In the genomic region with DNA sequence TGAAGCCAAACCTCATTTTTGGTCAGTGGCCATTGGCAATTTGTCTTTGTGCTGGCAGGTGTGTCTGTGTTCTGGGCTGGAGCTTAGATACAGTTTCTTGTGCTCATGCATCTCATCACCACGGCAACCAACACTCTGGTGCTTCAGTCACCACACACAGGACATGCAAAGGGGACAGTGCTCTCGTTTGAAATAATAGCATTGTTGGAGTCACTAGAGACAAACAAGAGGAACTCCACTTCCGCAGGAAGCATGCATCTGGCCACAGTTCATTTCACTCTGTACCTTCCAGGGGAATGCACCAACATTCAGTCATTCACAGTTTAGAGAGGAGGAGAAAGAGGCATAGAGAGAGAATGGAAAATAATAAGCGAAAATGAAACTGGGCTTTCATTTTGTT, we compare ENCODE assay signal across 8 cellular contexts.
DNase-seq lines count a peak whose midpoint lies in the region; ATAC-seq and TF ChIP-seq lines count a peak whose summit lies in the region.

No MANE protein-coding gene starts in this region.

- DNase-seq in GM12865 (ENCODE audit: low read depth) (peak; percentile 84), dorsolateral prefrontal cortex (peak in 2 of 10 donors; percentile 41 to 66), COLO668 (lab: John Stamatoyannopoulos, UW; ENCODE audit: unreplicated experiment) (no peak), 8988T (no peak), AML-193 (lab: John Stamatoyannopoulos, UW) (no peak), NCI-H2196 treated with DMSO at 0.1 percent for 48 hours (lab: John Stamatoyannopoulos, UW; ENCODE audit: unreplicated experiment) (no peak)

- intact Hi-C loops in dorsolateral prefrontal cortex (cut with DNase I): no loop called here

- H3K4me3 ChIP-seq in GM12865 (ENCODE audit: low read depth, low read length) (no peak overlapping the region), dorsolateral prefrontal cortex (peak overlapping the region in 12 of 59 donors; percentile 2 to 23 (median 12))

- ATAC-seq in GM19455 (IDR thresholded peaks at IDR 0.05; ENCODE audit: unreplicated experiment): peak; percentile 89
- peak; percentile 99 for ATAC-seq in HG03354 (IDR thresholded peaks at IDR 0.05; ENCODE audit: poor library complexity, severe bottlenecking, unreplicated experiment)

- TF ChIP-seq CTCF in GM12865 (IDR thresholded peaks at IDR 0.05; ENCODE audit: insufficient read depth, low read depth, low read length, missing control alignments) (no peak), dorsolateral prefrontal cortex (IDR thresholded peaks at IDR 0.05 in 54 of 56, conservative IDR thresholded peaks at IDR 0.05 in 2 of 56; ENCODE audit: low read depth in 1 of 56, partially characterized antibody in 56 of 56) (no peak)

- H3K27me3 ChIP-seq in dorsolateral prefrontal cortex: no peaks in the 10 kb centered on the region

- H3K27ac ChIP-seq in dorsolateral prefrontal cortex: peak overlapping the region in 38 of 59 donors; percentile 1 to 69 (median 32)
